Comparison of ENCODE assay signal across 8 cellular contexts in the genomic region with DNA sequence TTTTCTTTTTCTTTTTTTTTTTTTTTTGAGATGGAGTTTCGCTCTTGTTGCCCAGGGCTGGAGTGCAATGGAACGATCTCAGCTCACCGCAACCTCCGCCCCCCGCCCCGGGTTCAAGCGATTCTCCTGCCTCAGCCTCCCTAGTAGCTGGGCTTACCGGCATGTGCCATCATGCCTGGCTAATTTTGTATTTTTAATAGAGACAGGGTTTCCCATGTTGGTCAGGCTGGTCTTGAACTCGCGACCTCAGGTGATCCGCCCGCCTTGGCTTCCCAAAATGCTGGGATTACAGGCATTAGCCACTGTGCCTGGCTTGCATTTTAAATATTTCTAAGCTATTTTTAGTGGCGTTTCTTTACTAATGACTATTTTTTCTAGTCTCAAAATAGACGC. TPM values are rescaled to one million over a fixed set of nuclear protein-coding genes. Genes with fewer than 3 reads are reported as not detected.
DNase-seq lines count a peak whose midpoint lies in the region; ATAC-seq and TF ChIP-seq lines count a peak whose summit lies in the region.
"Not testable (repeated sequence)": the region's sequence is repeated elsewhere in the genome, so short reads cannot be mapped to it uniquely, and the experiment has no call there.

No MANE protein-coding gene starts in this region.

- H3K27me3 Mint-ChIP-seq in activated T-cell treated with anti-CD3 and anti-CD28 coated beads, Interleukin-2, amount 50 U/mL, for 24 hours; chondrocyte (ENCODE audit: low read depth): not testable (repeated sequence)

- H3K4me1 Mint-ChIP-seq in activated T-cell treated with anti-CD3 and anti-CD28 coated beads, Interleukin-2, amount 50 U/mL, for 24 hours (ENCODE audit: low read depth), result peaks cover 43% of the 10 kb centered on the region
- H3K4me1 Mint-ChIP-seq in chondrocyte (ENCODE audit: low read depth), result peaks cover 31% of the 10 kb centered on the region

- peak overlapping the region; percentile 68; the same call in 1 of the 2 replicates for H2AFZ ChIP-seq in PC-9

- not testable (repeated sequence) for TF ChIP-seq CTCF in GM12864 (IDR thresholded peaks at IDR 0.05; ENCODE audit: low read depth, low read length, missing control alignments); PC-9 (conservative IDR thresholded peaks at IDR 0.05); chondrocyte (IDR thresholded peaks at IDR 0.05); heart right ventricle (IDR thresholded peaks at IDR 0.05); uterus (IDR thresholded peaks at IDR 0.05)

- not testable (repeated sequence) for H4K20me1 ChIP-seq in PC-9 (ENCODE audit: insufficient read depth)

- peak overlapping the region; percentile 55 for H3K27ac Mint-ChIP-seq in activated T-cell treated with anti-CD3 and anti-CD28 coated beads, Interleukin-2, amount 50 U/mL, for 24 hours
- H3K27ac Mint-ChIP-seq in chondrocyte (ENCODE audit: unreplicated experiment), result peak overlapping the region; percentile 93

- DNase-seq in GM12864 (ENCODE audit: low read depth); activated T-cell treated with anti-CD3 and anti-CD28 coated beads, Interleukin-2, amount 50 U/mL, for 24 hours; chondrocyte (ENCODE audit: low spot score); heart right ventricle; skeletal muscle cell (ENCODE audit: low read depth); uterus: not testable (repeated sequence)
- peak in 1 of 2 experiments; percentile 7 for DNase-seq in PC-9

- peak overlapping the region; percentile 85 for H3K4me3 Mint-ChIP-seq in activated T-cell treated with anti-CD3 and anti-CD28 coated beads, Interleukin-2, amount 50 U/mL, for 24 hours
- H3K4me3 Mint-ChIP-seq in chondrocyte (ENCODE audit: unreplicated experiment), result peak overlapping the region; percentile 63

- peak overlapping the region; percentile 74 for H3K4me2 ChIP-seq in PC-9

- 20 to 22% methylated on average over 14 of the region's 14 CpGs for WGBS in heart right ventricle, 2 donors

- intact Hi-C loops in PC-9 (cut with micrococcal nuclease; ENCODE audit: unreplicated experiment) (loop anchor here (1.0 kb wide), 1 partner anchor 74 kb away; no protein-coding TSS in a partner anchor), heart right ventricle (cut with DNase I) (loop anchor here in 7 of 10 donors (5.0 to 10.0 kb wide), 3 partner anchors 59 to 74 kb away; a partner anchor contains a TSS)
- intact Hi-C loops in uterus (cut with DNase I; ENCODE audit: low total_unique reads), result not testable (repeated sequence)

- peaks cover 18% of the 10 kb centered on the region; the same call in 1 of the 2 replicates for H3F3A ChIP-seq in PC-9 (ENCODE audit: insufficient read depth, low read depth)

- not testable (repeated sequence) for H3K27ac ChIP-seq in PC-9; mucosa of rectum (ENCODE audit: low read depth in 2 of 2, low read length in 2 of 2)
- H3K27ac ChIP-seq in heart right ventricle (peak overlapping the region in 9 of 10 donors; percentile 87 to 99 (median 96)), uterus (peak overlapping the region; percentile 93 to 97)

- CTCF ChIA-PET in PC-9 (lab: Charles Lee), result not testable (repeated sequence)

- not testable (repeated sequence) for H3K36me3 ChIP-seq in PC-9 (ENCODE audit: low read depth); mucosa of rectum (ENCODE audit: control insufficient read depth in 2 of 2, insufficient read depth in 2 of 2, low read length in 2 of 2); uterus
- peaks cover 0 to 14% (median 0%) of the 10 kb centered on the region in 9 donors for H3K36me3 ChIP-seq in heart right ventricle

- H3K36me3 Mint-ChIP-seq in activated T-cell treated with anti-CD3 and anti-CD28 coated beads, Interleukin-2, amount 50 U/mL, for 24 hours (ENCODE audit: low read depth); chondrocyte (ENCODE audit: low read depth): not testable (repeated sequence)

- not testable (repeated sequence) for H3K9me3 Mint-ChIP-seq in activated T-cell treated with anti-CD3 and anti-CD28 coated beads, Interleukin-2, amount 50 U/mL, for 24 hours; chondrocyte (ENCODE audit: low read depth)

- peak overlapping the region; percentile 75 for H3K4me3 ChIP-seq in GM12864 (ENCODE audit: low read depth, low read length)
- H3K4me3 ChIP-seq in PC-9, result peak overlapping the region; percentile 73; the same call in 1 of the 2 replicates
- peak overlapping the region; percentile 36 to 88 (median 72) for H3K4me3 ChIP-seq in heart right ventricle
- H3K4me3 ChIP-seq in mucosa of rectum (ENCODE audit: low read length in 2 of 2), result peak overlapping the region; percentile 86 to 92
- H3K4me3 ChIP-seq in skeletal muscle cell (ENCODE audit: low read depth, low read length), result peak overlapping the region; percentile 72
- peak overlapping the region; percentile 44 to 82 for H3K4me3 ChIP-seq in uterus

- H3K9me3 ChIP-seq in PC-9 (ENCODE audit: insufficient read depth, low read depth); heart right ventricle; mucosa of rectum (ENCODE audit: control insufficient read depth in 2 of 2, low read length in 2 of 2); uterus: not testable (repeated sequence)

- peak overlapping the region; percentile 53 to 93 for H3K9ac ChIP-seq in mucosa of rectum (ENCODE audit: low read depth in 1 of 2, low read length in 2 of 2)

- not testable (repeated sequence) for H3K27me3 ChIP-seq in PC-9 (ENCODE audit: insufficient read depth, low read depth); heart right ventricle; mucosa of rectum (ENCODE audit: control insufficient read depth in 2 of 2, insufficient read depth in 2 of 2, low read length in 2 of 2); uterus

- POLR2A ChIA-PET in PC-9 (lab: Charles Lee; ENCODE audit: unreplicated experiment), result not testable (repeated sequence)

- not testable (repeated sequence) for H3K79me2 ChIP-seq in PC-9 (ENCODE audit: low read depth)

- not testable (repeated sequence) for H3K4me1 ChIP-seq in PC-9 (replicated peaks; ENCODE audit: insufficient read depth); mucosa of rectum (ENCODE audit: control insufficient read depth in 2 of 2, insufficient read depth in 2 of 2, low read length in 2 of 2); uterus
- H3K4me1 ChIP-seq in heart right ventricle, result peaks cover 6 to 27% (median 15%) of the 10 kb centered on the region in 9 donors

- TF ChIP-seq POLR2A in uterus (IDR thresholded peaks at IDR 0.05), result not testable (repeated sequence)

- not testable (repeated sequence) for BruUV-seq in PC-9 (replicated peaks; lab: Mats Ljungman, UMichigan)

- H3K9me2 ChIP-seq in PC-9 (ENCODE audit: insufficient read depth), result not testable (repeated sequence)

- ATAC-seq in heart right ventricle, result not testable (repeated sequence)

RNA-seq across cellular contexts. Expression of a gene that starts 0.8 kb away (rescaled TPM):
- total RNA-seq in PC-9 (2021) (1.2 and 3.8 TPM in 2 replicates), chondrocyte (3.3 to 7.2 TPM (median 4.5 TPM) in 3 replicates), heart right ventricle (1 to 10 TPM; 5.0 to 8.1 (median 7.4) TPM), uterus (10 to 100 TPM in 3 of 4 donors, 1 to 10 TPM in 1; 2.6 to 35.3 (median 27.1) TPM)
- polyA plus RNA-seq in heart right ventricle, result 1 to 10 TPM in 1 of 2 donors, under 1 TPM in 1; 0.99 to 6.9 TPM

RNA-seq across cellular contexts. Expression of a gene that starts 5.7 kb away (rescaled TPM):
- total RNA-seq in PC-9 (2021) (10.2 and 11.5 TPM in 2 replicates), chondrocyte (2.2 to 6.4 TPM (median 3.1 TPM) in 3 replicates), heart right ventricle (1 to 10 TPM in 2 of 10 donors, under 1 TPM in 8; 0.25 to 1.1 (median 0.64) TPM), uterus (10 to 100 TPM in 2 of 4 donors, 1 to 10 TPM in 2; 1.8 to 35.5 (median 14.1) TPM)
- 1 to 10 TPM; 1.3 to 2.0 TPM for polyA plus RNA-seq in heart right ventricle

RNA-seq across cellular contexts. Expression of a gene that starts 58.7 kb away (rescaled TPM):
- total RNA-seq in PC-9 (2021) (8.2 and 9.5 TPM in 2 replicates), chondrocyte (5.2 to 5.6 TPM (median 5.5 TPM) in 3 replicates), heart right ventricle (1 to 10 TPM; 4.1 to 6.9 (median 4.6) TPM), uterus (10 to 100 TPM in 2 of 4 donors, 1 to 10 TPM in 2; 3.8 to 18.9 (median 8.8) TPM)
- 1 to 10 TPM; 2.9 to 5.3 TPM for polyA plus RNA-seq in heart right ventricle
